Comparison of ENCODE assay signal across 19 cellular contexts in genomic region chr12:107581616-107582015, GRCh38.
A peak's percentile ranks its signal among the peaks of the same experiment; 100 is the strongest.
DNase-seq lines count a peak whose midpoint lies in the region; ATAC-seq and TF ChIP-seq lines count a peak whose summit lies in the region.
"Had no signal": no experiment of that assay in that cellular context is flagged by ENCODE, and none has a peak within 500 bp of the region (broad histone marks: within the 10 kb centered on the region; RNA-seq: fewer than 3 reads in every experiment).

No MANE protein-coding gene starts in this region.

- H3K4me1 ChIP-seq in GM23338 (ENCODE audit: insufficient read depth) (peaks cover 33% of the 10 kb centered on the region), mammary epithelial cell (ENCODE audit: insufficient read depth, low read length) (peaks cover 12% of the 10 kb centered on the region), prostate gland (replicated peaks) (no peaks in the 10 kb centered on the region), ovary (ENCODE audit: insufficient read depth) (no peaks in the 10 kb centered on the region), PC-3 (ENCODE audit: insufficient read depth, low read length) (no peaks in the 10 kb centered on the region)

- H3K27me3 Mint-ChIP-seq in GM23338 (ENCODE audit: insufficient read depth, low read depth, poor library complexity), result peaks cover 23% of the 10 kb centered on the region
- H3K27me3 Mint-ChIP-seq: natural killer cell treated with Interleukin-12 subunit alpha and Interleukin-12 subunit beta and Interleukin-15 and Interleukin-18, amount 100 ng/mL, for 72 hours had no signal

- BruUV-seq in mammary epithelial cell (replicated peaks; lab: Mats Ljungman, UMichigan) (no TSS peak), PC-3 (replicated peaks; lab: Mats Ljungman, UMichigan) (no TSS peak)

- H3K4me3 Mint-ChIP-seq in GM23338, result peak overlapping the region; percentile 72
- H3K4me3 Mint-ChIP-seq: CD8-positive, alpha-beta memory T cell; effector memory CD8-positive, alpha-beta T cell; natural killer cell treated with Interleukin-12 subunit alpha and Interleukin-12 subunit beta and Interleukin-15 and Interleukin-18, amount 100 ng/mL, for 72 hours had no signal

- H3K9me2 ChIP-seq in GM23338 (ENCODE audit: insufficient read depth) (no peaks in the 10 kb centered on the region), PC-3 (replicated peaks; ENCODE audit: low read length) (no peaks in the 10 kb centered on the region)

- intact Hi-C loops in mammary epithelial cell (cut with micrococcal nuclease), result no loop called here
- intact Hi-C loops in prostate gland (cut with DNase I), result no loop called here
- intact Hi-C loops in ovary (cut with DNase I), result no loop called here
- intact Hi-C loops in PC-3 (cut with micrococcal nuclease), result no loop called here

- no peaks in the 10 kb centered on the region; the same call in 2 of the 3 replicates for H3K9me3 Mint-ChIP-seq in GM23338
- H3K9me3 Mint-ChIP-seq: natural killer cell treated with Interleukin-12 subunit alpha and Interleukin-12 subunit beta and Interleukin-15 and Interleukin-18, amount 100 ng/mL, for 72 hours had no signal

- no peaks in the 10 kb centered on the region for H3K79me2 ChIP-seq in GM23338 (replicated peaks; ENCODE audit: insufficient read depth)
- no peaks in the 10 kb centered on the region for H3K79me2 ChIP-seq in mammary epithelial cell (ENCODE audit: insufficient read depth, low read length)
- no peaks in the 10 kb centered on the region for H3K79me2 ChIP-seq in PC-3 (ENCODE audit: low read length)

- TF ChIP-seq EP300 in ovary (IDR thresholded peaks at IDR 0.05), result no peak

- DNase-seq in GM23338 (ENCODE audit: low spot score), result no peak
- peak; percentile 17 for DNase-seq in mammary epithelial cell
- no peak for DNase-seq in prostate gland (ENCODE audit: low spot score)
- DNase-seq in ovary, result no peak
- DNase-seq in RWPE1 (ENCODE audit: low spot score), result no peak
- no peak for DNase-seq in PC-3
- DNase-seq: activated CD8-positive, alpha-beta memory T cell treated with anti-CD3 and anti-CD28 coated beads for 24 hours; CD8-positive, alpha-beta memory T cell; central memory CD4-positive, alpha-beta T cell; effector memory CD8-positive, alpha-beta T cell; NCI-H2081; NCI-H510A; SIG-M5; stimulated activated CD4-positive, alpha-beta T cell treated with anti-CD3 and anti-CD28 coated beads, Interleukin-1b, Interleukin-23, amount 100 ng/mL, for 48 hours; T-helper 2 cell had no signal

- no peak for TF ChIP-seq CTCF in GM23338 (conservative IDR thresholded peaks at IDR 0.05; ENCODE audit: low read depth in 2 of 2)
- no peak for TF ChIP-seq CTCF in mammary epithelial cell (conservative IDR thresholded peaks at IDR 0.05 in 1 of 2, IDR thresholded peaks at IDR 0.05 in 1 of 2; ENCODE audit: extremely low read depth in 1 of 2, insufficient read depth in 1 of 2, low read depth in 1 of 2, low read length in 2 of 2)
- no peak for TF ChIP-seq CTCF in prostate gland (IDR thresholded peaks at IDR 0.05)
- TF ChIP-seq CTCF in ovary (IDR thresholded peaks at IDR 0.05), result no peak
- TF ChIP-seq CTCF in RWPE1 (conservative IDR thresholded peaks at IDR 0.05; ENCODE audit: low read depth), result no peak
- no peak for TF ChIP-seq CTCF in PC-3 (conservative IDR thresholded peaks at IDR 0.05; ENCODE audit: low read depth, low read length)

- peaks cover 32% of the 10 kb centered on the region for H3K4me1 Mint-ChIP-seq in GM23338
- H3K4me1 Mint-ChIP-seq: CD8-positive, alpha-beta memory T cell had no signal

- no peaks in the 10 kb centered on the region for H3K36me3 ChIP-seq in GM23338 (ENCODE audit: insufficient read depth)
- no peaks in the 10 kb centered on the region for H3K36me3 ChIP-seq in mammary epithelial cell (ENCODE audit: insufficient read depth, low read length)
- no peaks in the 10 kb centered on the region for H3K36me3 ChIP-seq in prostate gland
- no peaks in the 10 kb centered on the region for H3K36me3 ChIP-seq in ovary
- no peaks in the 10 kb centered on the region for H3K36me3 ChIP-seq in PC-3 (ENCODE audit: low read depth, low read length)
- H3K36me3 ChIP-seq: right atrium auricular region had no signal

- peak overlapping the region; percentile 94 for H2AFZ ChIP-seq in GM23338
- H2AFZ ChIP-seq in mammary epithelial cell (ENCODE audit: low read depth, low read length), result peak overlapping the region; percentile 46
- H2AFZ ChIP-seq in PC-3 (ENCODE audit: low read length), result no peak overlapping the region

- H4K20me1 ChIP-seq in GM23338 (replicated peaks; ENCODE audit: insufficient read depth) (no peaks in the 10 kb centered on the region), mammary epithelial cell (ENCODE audit: insufficient read depth, low read length) (no peaks in the 10 kb centered on the region), PC-3 (ENCODE audit: low read length) (no peaks in the 10 kb centered on the region)

- CTCF ChIA-PET in mammary epithelial cell (lab: Charles Lee; ENCODE audit: low non-redundant PET), result no interaction called here
- CTCF ChIA-PET in RWPE1 (lab: Yijun Ruan, JAX), result no interaction called here
- CTCF ChIA-PET in PC-3 (lab: Charles Lee), result no interaction called here

- peak overlapping the region; percentile 92 for H3K4me2 ChIP-seq in GM23338
- peak overlapping the region; percentile 74 for H3K4me2 ChIP-seq in mammary epithelial cell (ENCODE audit: insufficient read depth, low read depth, low read length)
- H3K4me2 ChIP-seq in PC-3 (ENCODE audit: low read length), result no peak overlapping the region

- no peak overlapping the region for H3K27ac Mint-ChIP-seq in GM23338
- H3K27ac Mint-ChIP-seq: effector memory CD8-positive, alpha-beta T cell; natural killer cell treated with Interleukin-12 subunit alpha and Interleukin-12 subunit beta and Interleukin-15 and Interleukin-18, amount 100 ng/mL, for 72 hours had no signal

- POLR2A ChIA-PET in RWPE1 (lab: Yijun Ruan, JAX; ENCODE audit: low non-redundant PET), result no interaction called here
- POLR2A ChIA-PET in PC-3 (lab: Charles Lee; ENCODE audit: unreplicated experiment), result no interaction called here

- dilution Hi-C loops in mammary epithelial cell (cut with HindIII; ENCODE audit: low sequenced_read_pairs), result no loop called here

- in situ Hi-C loops in mammary epithelial cell (cut with MboI; ENCODE audit: low sequenced_read_pairs in 2 of 2), result no loop called here

- ATAC-seq in GM23338, result peak; percentile 10
- no peak for ATAC-seq in HG02870 (IDR thresholded peaks at IDR 0.05; ENCODE audit: unreplicated experiment)
- no peak for ATAC-seq in PC-3
- ATAC-seq: effector memory CD8-positive, alpha-beta T cell; natural killer cell treated with Interleukin-12 subunit alpha and Interleukin-12 subunit beta and Interleukin-15 and Interleukin-18, amount 100 ng/mL, for 72 hours had no signal

- WGBS in mammary epithelial cell (ENCODE audit: low coverage, missing lambda C conversion rate), result 43% methylated on average over 9 of the region's 12 CpGs
- 61% methylated on average over 12 of the region's 12 CpGs for WGBS in prostate gland
- WGBS in ovary, 3 donors, result 50 to 52% (median 50%) methylated on average over 12 of the region's 12 CpGs

- H3K27ac ChIP-seq in GM23338 (ENCODE audit: low read depth) (no peak overlapping the region), mammary epithelial cell (ENCODE audit: insufficient read depth, low read depth, low read length) (no peak overlapping the region), prostate gland (no peak overlapping the region), ovary (no peak overlapping the region), RWPE1 (no peak overlapping the region), PC-3 (ENCODE audit: low read length) (no peak overlapping the region)
- H3K27ac ChIP-seq: right atrium auricular region had no signal

- TF ChIP-seq POLR2A in prostate gland (IDR thresholded peaks at IDR 0.05), result no peak
- TF ChIP-seq POLR2A in ovary (IDR thresholded peaks at IDR 0.05), result no peak

- H3K27me3 ChIP-seq in GM23338 (ENCODE audit: insufficient read depth) (peaks cover 20% of the 10 kb centered on the region), mammary epithelial cell (ENCODE audit: insufficient read depth, low read length) (no peaks in the 10 kb centered on the region), prostate gland (replicated peaks; ENCODE audit: insufficient read depth) (no peaks in the 10 kb centered on the region), ovary (no peaks in the 10 kb centered on the region), PC-3 (ENCODE audit: low read length) (no peaks in the 10 kb centered on the region)

- H3F3A ChIP-seq in GM23338 (replicated peaks; ENCODE audit: low read depth) (0 out of 2 replicates have a peak, but pooled peaks cover 3% of the 10 kb centered on the region), PC-3 (ENCODE audit: low read length, unreplicated experiment) (no peaks in the 10 kb centered on the region)

- H3K9me3 ChIP-seq in mammary epithelial cell (replicated peaks; ENCODE audit: insufficient read depth, low read length), result no peaks in the 10 kb centered on the region
- H3K9me3 ChIP-seq in iPS-18c (ENCODE audit: control insufficient read depth, insufficient read depth, low read length), result no peaks in the 10 kb centered on the region
- no peaks in the 10 kb centered on the region for H3K9me3 ChIP-seq in prostate gland
- no peaks in the 10 kb centered on the region for H3K9me3 ChIP-seq in ovary
- no peaks in the 10 kb centered on the region for H3K9me3 ChIP-seq in PC-3 (ENCODE audit: low read length)
- H3K9me3 ChIP-seq: right atrium auricular region had no signal

- H3K36me3 Mint-ChIP-seq in GM23338 (ENCODE audit: low read depth), result no peaks in the 10 kb centered on the region

- H3K9ac ChIP-seq in mammary epithelial cell (ENCODE audit: insufficient read depth, low read length), result no peak overlapping the region
- H3K9ac ChIP-seq in PC-3 (ENCODE audit: low read length), result no peak overlapping the region

- H3K4me3 ChIP-seq in GM23338 (peak overlapping the region; percentile 66), mammary epithelial cell (replicated peaks in 1 of 3; ENCODE audit: insufficient read depth in 1 of 3, low read depth in 2 of 3, low read length in 3 of 3) (peak overlapping the region in 1 of 3 experiments; percentile 7), iPS-18c (ENCODE audit: insufficient read depth, low read depth, low read length) (peak overlapping the region; percentile 24; the same call in 1 of the 2 replicates), prostate gland (peak overlapping the region; percentile 15 to 20), ovary (no peak overlapping the region), PC-3 (ENCODE audit: low read length) (no peak overlapping the region)

TF ChIP-seq in GM23338, 12 proteins besides CTCF, POLR2A, EP300 and RAD21 (continues in another document):
- no peak for TF ChIP-seq EZH2 (IDR thresholded peaks at IDR 0.05; ENCODE audit: low read depth, unreplicated experiment)
- TF ChIP-seq ZNF114 (CRISPR knock-in tag; IDR thresholded peaks at IDR 0.05), result no peak

Comparison
In these comparisons a context has a peak if more than half of its experiments do, and no peak if none do; other contexts are left out.
1. H3K4me3 ChIP-seq: peak in GM23338 (single experiment), iPS-18c (single experiment) and prostate gland (2 of 2); none in ovary (single experiment) and PC-3 (single experiment).